Comparison of ENCODE assay signal across 37 cellular contexts in the genomic region with DNA sequence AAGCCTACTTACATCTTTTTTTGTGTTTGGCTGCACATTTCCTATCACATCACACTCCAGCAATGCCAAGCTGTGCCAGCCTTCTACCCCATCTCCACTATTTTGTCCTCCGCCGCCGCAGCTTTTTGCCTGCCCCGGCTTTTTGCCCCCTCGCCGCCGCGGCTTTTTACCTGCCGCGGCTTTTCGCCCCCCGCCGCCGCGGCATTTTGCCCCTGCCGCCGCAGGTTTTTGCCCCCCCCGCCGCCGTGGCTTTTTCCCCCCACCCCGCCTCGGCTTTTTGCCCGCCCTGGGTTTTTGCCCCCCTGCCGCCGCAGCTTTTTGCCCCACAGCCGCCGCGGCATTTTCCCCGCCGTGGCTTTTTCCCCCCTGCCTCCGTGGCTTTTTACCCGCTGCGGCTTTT.
"Had no signal": no experiment of that assay in that cellular context is flagged by ENCODE, and none has a peak within 500 bp of the region (broad histone marks: within the 10 kb centered on the region; RNA-seq: fewer than 3 reads in every experiment).

No MANE protein-coding gene starts in this region.

- H3K27ac Mint-ChIP-seq: activated naive CD4-positive, alpha-beta T cell treated with anti-CD3 and anti-CD28 coated beads for 36 hours; activated naive CD4-positive, alpha-beta T cell treated with anti-CD3 and anti-CD28 coated beads, Interleukin-2, amount 10 ng/mL, durations not matched to agents 7 days and 5 days; activated naive CD4-positive, alpha-beta T cell treated with anti-CD3 and anti-CD28 coated beads, Interleukin-2, amount 50 U/mL, for 24 hours; activated naive CD4-positive, alpha-beta T cell treated with anti-CD3 and anti-CD28 coated beads, Interleukin-2, amount 50 U/mL, for 72 hours; activated naive CD8-positive, alpha-beta T cell; activated naive CD8-positive, alpha-beta T cell treated with anti-CD3 and anti-CD28 coated beads for 36 hours; activated naive CD8-positive, alpha-beta T cell treated with anti-CD3 and anti-CD28 coated beads, Interleukin-2, amount 10 ng/mL, durations not matched to agents 7 days and 5 days; activated naive CD8-positive, alpha-beta T cell treated with anti-CD3 and anti-CD28 coated beads, Interleukin-2, amount 50 U/mL, for 24 hours; activated T-cell treated with anti-CD3 and anti-CD28 coated beads, Interleukin-2, amount 50 U/mL, for 24 hours; activated T-cell treated with anti-CD3 and anti-CD28 coated beads, Interleukin-2, amount 50 U/mL, for 72 hours; activated T-helper 1 cell treated with anti-CD3 and anti-CD28 coated beads, Interleukin-12 subunit alpha, Interleukin-12 subunit beta, Interleukin-2, Interleukin-4 antibody, amounts not matched to agents 30 ng/mL and 10 ng/mL and 1 ng/mL, durations not matched to agents 14 hours and 24 hours and 36 hours; activated T-helper 17 cell treated with anti-CD3 and anti-CD28 coated beads, Interleukin-2, amount 50 U/mL, for 72 hours; activated T-helper 2 cell treated with anti-CD3 and anti-CD28 coated beads, Interferon-gamma antibody, Interleukin-2, Interleukin-4, amounts not matched to agents 10 μg/mL and 5 μg/mL and 100 μg/mL, durations not matched to agents 14 hours and 24 hours and 36 hours; brain had no signal

- H3K27ac ChIP-seq: adrenal gland, ascending aorta, body of pancreas, brain microvascular endothelial cell, breast epithelium, cardiac muscle cell had no signal

- H3K4me1 Mint-ChIP-seq: activated naive CD4-positive, alpha-beta T cell treated with anti-CD3 and anti-CD28 coated beads, Interleukin-2, amount 10 ng/mL, durations not matched to agents 7 days and 5 days; activated naive CD4-positive, alpha-beta T cell treated with anti-CD3 and anti-CD28 coated beads, Interleukin-2, amount 50 U/mL, for 24 hours; activated naive CD8-positive, alpha-beta T cell treated with anti-CD3 and anti-CD28 coated beads for 36 hours; activated naive CD8-positive, alpha-beta T cell treated with anti-CD3 and anti-CD28 coated beads, Interleukin-2, amount 10 ng/mL, durations not matched to agents 7 days and 5 days; activated naive CD8-positive, alpha-beta T cell treated with anti-CD3 and anti-CD28 coated beads, Interleukin-2, amount 50 U/mL, for 24 hours; activated T-helper 17 cell treated with anti-CD3 and anti-CD28 coated beads, Interleukin-2, amount 50 U/mL, for 72 hours; brain; central memory CD8-positive, alpha-beta T cell had no signal

- DNase-seq: activated effector memory CD4-positive, alpha-beta T cell treated with anti-CD3 and anti-CD28 coated beads, Interleukin-2, amount 50 U/mL, for 16 hours; activated effector memory CD4-positive, alpha-beta T cell treated with Interleukin-2 at 50 U/mL for 16 hours; activated gamma-delta T cell; activated gamma-delta T cell treated with Interleukin-2 at 50 U/mL for 16 hours; activated naive CD4-positive, alpha-beta T cell; activated naive CD4-positive, alpha-beta T cell treated with anti-CD3 and anti-CD28 coated beads for 36 hours; activated naive CD4-positive, alpha-beta T cell treated with anti-CD3 and anti-CD28 coated beads, Interleukin-2, amount 10 ng/mL, durations not matched to agents 7 days and 5 days; activated naive CD4-positive, alpha-beta T cell treated with anti-CD3 and anti-CD28 coated beads, Interleukin-2, amount 50 U/mL, for 16 hours; activated naive CD4-positive, alpha-beta T cell treated with Interleukin-2 at 50 U/mL for 16 hours; activated naive CD8-positive, alpha-beta T cell treated with anti-CD3 and anti-CD28 coated beads for 36 hours; activated naive CD8-positive, alpha-beta T cell treated with anti-CD3 and anti-CD28 coated beads, Interleukin-2, amount 10 ng/mL, durations not matched to agents 7 days and 5 days; activated naive CD8-positive, alpha-beta T cell treated with anti-CD3 and anti-CD28 coated beads, Interleukin-2, amount 50 U/mL, for 24 hours; activated T-cell treated with anti-CD3 and anti-CD28 coated beads, Interleukin-2, amount 50 U/mL, for 1 hour; activated T-cell treated with anti-CD3 and anti-CD28 coated beads, Interleukin-2, amount 50 U/mL, for 24 hours; activated T-cell treated with anti-CD3 and anti-CD28 coated beads, Interleukin-2, amount 50 U/mL, for 4 hours; activated T-cell treated with anti-CD3 and anti-CD28 coated beads, Interleukin-2, amount 50 U/mL, for 48 hours; activated T-cell treated with anti-CD3 and anti-CD28 coated beads, Interleukin-2, amount 50 U/mL, for 72 hours; adrenal gland; amniotic stem cell; amygdala; anterior cingulate cortex; body of pancreas; brain microvascular endothelial cell; caudate nucleus; central memory CD4-positive, alpha-beta T cell; cerebellar nuclear complex had no signal

- H3K4me3 Mint-ChIP-seq: activated naive CD4-positive, alpha-beta T cell treated with anti-CD3 and anti-CD28 coated beads for 36 hours; activated naive CD4-positive, alpha-beta T cell treated with anti-CD3 and anti-CD28 coated beads, Interleukin-2, amount 10 ng/mL, durations not matched to agents 7 days and 5 days; activated naive CD4-positive, alpha-beta T cell treated with anti-CD3 and anti-CD28 coated beads, Interleukin-2, amount 50 U/mL, for 24 hours; activated naive CD8-positive, alpha-beta T cell; activated naive CD8-positive, alpha-beta T cell treated with anti-CD3 and anti-CD28 coated beads for 36 hours; activated naive CD8-positive, alpha-beta T cell treated with anti-CD3 and anti-CD28 coated beads, Interleukin-2, amount 10 ng/mL, durations not matched to agents 7 days and 5 days; activated naive CD8-positive, alpha-beta T cell treated with anti-CD3 and anti-CD28 coated beads, Interleukin-2, amount 50 U/mL, for 24 hours; activated T-cell treated with anti-CD3 and anti-CD28 coated beads, Interleukin-2, amount 50 U/mL, for 24 hours; activated T-cell treated with anti-CD3 and anti-CD28 coated beads, Interleukin-2, amount 50 U/mL, for 4 hours; activated T-cell treated with anti-CD3 and anti-CD28 coated beads, Interleukin-2, amount 50 U/mL, for 72 hours; activated T-helper 1 cell treated with anti-CD3 and anti-CD28 coated beads, Interleukin-12 subunit alpha, Interleukin-12 subunit beta, Interleukin-2, Interleukin-4 antibody, amounts not matched to agents 30 ng/mL and 10 ng/mL and 1 ng/mL, durations not matched to agents 14 hours and 24 hours and 36 hours; activated T-helper 17 cell treated with anti-CD3 and anti-CD28 coated beads, Interleukin-2, amount 50 U/mL, for 72 hours; brain; central memory CD8-positive, alpha-beta T cell had no signal

- H3K27me3 Mint-ChIP-seq: activated naive CD4-positive, alpha-beta T cell treated with anti-CD3 and anti-CD28 coated beads, Interleukin-2, amount 10 ng/mL, durations not matched to agents 7 days and 5 days; activated naive CD4-positive, alpha-beta T cell treated with anti-CD3 and anti-CD28 coated beads, Interleukin-2, amount 50 U/mL, for 24 hours; activated naive CD8-positive, alpha-beta T cell; activated naive CD8-positive, alpha-beta T cell treated with anti-CD3 and anti-CD28 coated beads for 36 hours; activated naive CD8-positive, alpha-beta T cell treated with anti-CD3 and anti-CD28 coated beads, Interleukin-2, amount 10 ng/mL, durations not matched to agents 7 days and 5 days; activated naive CD8-positive, alpha-beta T cell treated with anti-CD3 and anti-CD28 coated beads, Interleukin-2, amount 50 U/mL, for 24 hours; activated T-cell treated with anti-CD3 and anti-CD28 coated beads, Interleukin-2, amount 50 U/mL, for 24 hours; activated T-helper 17 cell treated with anti-CD3 and anti-CD28 coated beads, Interleukin-2, amount 50 U/mL, for 72 hours; brain; central memory CD8-positive, alpha-beta T cell had no signal

- H3K36me3 ChIP-seq: adrenal gland, ascending aorta, brain microvascular endothelial cell, breast epithelium, cardiac muscle cell had no signal

- H3K9me3 ChIP-seq: adrenal gland, body of pancreas had no signal

- H3K9me3 Mint-ChIP-seq: activated naive CD4-positive, alpha-beta T cell treated with anti-CD3 and anti-CD28 coated beads, Interleukin-2, amount 50 U/mL, for 24 hours; activated T-cell treated with anti-CD3 and anti-CD28 coated beads, Interleukin-2, amount 50 U/mL, for 4 hours had no signal

- H3K27me3 ChIP-seq: adrenal gland, ascending aorta, body of pancreas, brain microvascular endothelial cell, breast epithelium, cardiac muscle cell had no signal

- ATAC-seq: activated naive CD4-positive, alpha-beta T cell treated with anti-CD3 and anti-CD28 coated beads, Interleukin-2, amount 50 U/mL, for 72 hours; activated naive CD8-positive, alpha-beta T cell treated with anti-CD3 and anti-CD28 coated beads, Interleukin-2, amount 50 U/mL, for 24 hours; activated T-cell treated with anti-CD3 and anti-CD28 coated beads, Interleukin-2, amount 50 U/mL, for 4 hours; activated T-cell treated with anti-CD3 and anti-CD28 coated beads, Interleukin-2, amount 50 U/mL, for 72 hours; activated T-helper 17 cell treated with anti-CD3 and anti-CD28 coated beads, Interleukin-2, amount 50 U/mL, for 72 hours; body of pancreas had no signal

- H3K36me3 Mint-ChIP-seq: activated naive CD4-positive, alpha-beta T cell treated with anti-CD3 and anti-CD28 coated beads, Interleukin-2, amount 10 ng/mL, durations not matched to agents 7 days and 5 days; activated naive CD4-positive, alpha-beta T cell treated with anti-CD3 and anti-CD28 coated beads, Interleukin-2, amount 50 U/mL, for 24 hours; activated naive CD8-positive, alpha-beta T cell; activated naive CD8-positive, alpha-beta T cell treated with anti-CD3 and anti-CD28 coated beads for 36 hours; activated naive CD8-positive, alpha-beta T cell treated with anti-CD3 and anti-CD28 coated beads, Interleukin-2, amount 10 ng/mL, durations not matched to agents 7 days and 5 days; brain had no signal

- H3K4me3 ChIP-seq: adrenal gland, ascending aorta, body of pancreas, breast epithelium, cardiac muscle cell had no signal

- H3K4me1 ChIP-seq: adrenal gland, ascending aorta, body of pancreas, breast epithelium had no signal
